Comparison of ENCODE assay signal across 12 cellular contexts in genomic region chr4:119026662-119027444, GRCh38.
DNase-seq lines count a peak whose midpoint lies in the region; ATAC-seq and TF ChIP-seq lines count a peak whose summit lies in the region.
"Had no signal": no experiment of that assay in that cellular context is flagged by ENCODE, and none has a peak within 500 bp of the region (broad histone marks: within the 10 kb centered on the region; RNA-seq: fewer than 3 reads in every experiment).

No MANE protein-coding gene starts in this region.

- H3K27ac ChIP-seq in SK-N-SH (ENCODE audit: low read depth in 2 of 2, low read length in 1 of 2) (peak overlapping the region in 1 of 2 experiments; percentile 6; a peak in 1 of 4 replicates), fibroblast of lung (ENCODE audit: insufficient read depth, low read length) (peak overlapping the region; percentile 83), vagina (peak overlapping the region; percentile 93)

- peaks cover 39% of the 10 kb centered on the region for H3K4me1 Mint-ChIP-seq in nephron

- TF ChIP-seq CTCF in SK-N-SH (IDR thresholded peaks at IDR 0.05) (no peak), fibroblast of lung (conservative IDR thresholded peaks at IDR 0.05 in 1 of 2, IDR thresholded peaks at IDR 0.05 in 1 of 2; ENCODE audit: low read depth in 1 of 2, low read length in 2 of 2) (no peak), nephron (IDR thresholded peaks at IDR 0.05; ENCODE audit: unreplicated experiment in 3 of 3) (no peak), vagina (IDR thresholded peaks at IDR 0.05) (no peak)

- H3K4me2 ChIP-seq in SK-N-SH (no peak overlapping the region), fibroblast of lung (ENCODE audit: extremely low read depth, insufficient read depth, low read length) (peak overlapping the region; percentile 79)

- POLR2A ChIA-PET in SK-N-SH (lab: Yijun Ruan, JAX), result no interaction called here

- peak overlapping the region; percentile 44 to 75 (median 67) for H3K27ac Mint-ChIP-seq in nephron

- peak in 1 of 2 donors; percentile 30 for TF ChIP-seq POLR2A in vagina (IDR thresholded peaks at IDR 0.05)

- TF ChIP-seq RAD21 in SK-N-SH (IDR thresholded peaks at IDR 0.05; ENCODE audit: low read length), result no peak

- H3K4me3 Mint-ChIP-seq in nephron, result peak overlapping the region; percentile 22 to 89 (median 80)
- H3K4me3 Mint-ChIP-seq: IgD-negative memory B cell had no signal

- H3K9me2 ChIP-seq in SK-N-SH, result peaks cover 4% of the 10 kb centered on the region; the same call in 1 of the 2 replicates

- H3F3A ChIP-seq in SK-N-SH (replicated peaks; ENCODE audit: insufficient read depth), result peaks cover 11% of the 10 kb centered on the region

- WGBS in SK-N-SH (ENCODE audit: low lambda C conversion rate), result 87% methylated on average over 22 of the region's 22 CpGs

- no peaks in the 10 kb centered on the region for H3K9me3 Mint-ChIP-seq in nephron

- ATAC-seq in SK-N-SH treated with all-trans-retinoic acid at 6 μM for 48 hours, result peak; percentile 15; the same call in 2 of the 3 replicates
- no peak for ATAC-seq in GM21360 (IDR thresholded peaks at IDR 0.05; ENCODE audit: unreplicated experiment)
- no peak for ATAC-seq in GM21390 (IDR thresholded peaks at IDR 0.05; ENCODE audit: unreplicated experiment)
- ATAC-seq in stimulated activated naive CD8-positive, alpha-beta T cell treated with anti-CD3 and anti-CD28 coated beads, Interleukin-15, Interleukin-2, amounts not matched to agents 100 U/mL and 50 U/mL, for 24 hours, result no peak

- H3K4me1 ChIP-seq in SK-N-SH (ENCODE audit: control insufficient read depth in 1 of 2, insufficient read depth in 2 of 2, low read depth in 1 of 2, low read length in 1 of 2) (peaks cover 0 to 24% of the 10 kb centered on the region in 2 experiments; a peak in 3 of 4 replicates), fibroblast of lung (ENCODE audit: control insufficient read depth, extremely low read depth, insufficient read depth, low read length) (peaks cover 11% of the 10 kb centered on the region), vagina (peaks cover 36% of the 10 kb centered on the region)

- no peaks in the 10 kb centered on the region for H3K27me3 Mint-ChIP-seq in nephron (ENCODE audit: low read depth)
- H3K27me3 Mint-ChIP-seq: IgD-negative memory B cell had no signal

- H3K4me3 ChIP-seq in SK-N-SH (ENCODE audit: low read depth in 2 of 2, low read length in 1 of 2) (no peak overlapping the region), fibroblast of lung (replicated peaks in 1 of 4; ENCODE audit: control extremely low read depth in 1 of 4, insufficient read depth in 1 of 4, low read depth in 3 of 4, low read length in 4 of 4) (peak overlapping the region in 3 of 4 experiments; percentile 42 to 60 (median 51)), vagina (peak overlapping the region; percentile 28 to 38)

- H3K9ac ChIP-seq in SK-N-SH (no peak overlapping the region), fibroblast of lung (ENCODE audit: insufficient read depth, low read length) (peak overlapping the region; percentile 29)

- H3K27me3 ChIP-seq in SK-N-SH (ENCODE audit: insufficient read depth) (no peaks in the 10 kb centered on the region), fibroblast of lung (ENCODE audit: control insufficient read depth, insufficient read depth, low read length) (no peaks in the 10 kb centered on the region), vagina (no peaks in the 10 kb centered on the region)

- DNase-seq in SK-N-SH, result no peak
- DNase-seq in fibroblast of lung (ENCODE audit: low read depth in 2 of 2), result no peak
- DNase-seq in vagina (ENCODE audit: extremely low spot score in 2 of 2), result peak in 1 of 2 donors; percentile 91
- no peak for DNase-seq in stimulated activated naive CD8-positive, alpha-beta T cell treated with anti-CD3 and anti-CD28 coated beads, Interleukin-15, Interleukin-2, amounts not matched to agents 100 U/mL and 50 U/mL, for 24 hours
- DNase-seq: activated CD4-positive, alpha-beta T cell treated with anti-CD3 and anti-CD28 coated beads for 48 hours; NK-92 treated with Interleukin-12 subunit alpha and Interleukin-12 subunit beta, amount 100 ng/mL, for 24 hours; stimulated activated CD4-positive, alpha-beta T cell treated with anti-CD3 and anti-CD28 coated beads, Interleukin-2, amount 100 ng/mL, for 48 hours had no signal

- peaks cover 16% of the 10 kb centered on the region for H3K36me3 Mint-ChIP-seq in nephron (ENCODE audit: low read depth)

- no peak for TF ChIP-seq EP300 in SK-N-SH (IDR thresholded peaks at IDR 0.05; ENCODE audit: borderline replicate concordance in 1 of 2, low read depth in 1 of 2, low read length in 1 of 2)

- no peak overlapping the region for H2AFZ ChIP-seq in SK-N-SH (ENCODE audit: low read depth)
- peak overlapping the region; percentile 60 for H2AFZ ChIP-seq in fibroblast of lung (ENCODE audit: low read length)

- H3K79me2 ChIP-seq in SK-N-SH (ENCODE audit: insufficient read depth) (no peaks in the 10 kb centered on the region), fibroblast of lung (ENCODE audit: control insufficient read depth, insufficient read depth, low read length) (peaks cover 9% of the 10 kb centered on the region)

- H3K9me3 ChIP-seq in SK-N-SH (no peaks in the 10 kb centered on the region), fibroblast of lung (ENCODE audit: control insufficient read depth, insufficient read depth, low read depth, low read length) (no peaks in the 10 kb centered on the region), vagina (no peaks in the 10 kb centered on the region)

- no peaks in the 10 kb centered on the region for H4K20me1 ChIP-seq in SK-N-SH (ENCODE audit: insufficient read depth)
- H4K20me1 ChIP-seq in fibroblast of lung (ENCODE audit: control insufficient read depth, extremely low read depth, insufficient read depth, low read length), result no peaks in the 10 kb centered on the region

- intact Hi-C loops in vagina (cut with DNase I), result no loop called here

- CTCF ChIA-PET in SK-N-SH (lab: Yijun Ruan, JAX), result interaction anchor here (1.8 to 2.0 kb wide), 2 partner anchors 15 kb away, joined by 4 to 8 read pairs; no protein-coding TSS in a partner anchor

- H3K36me3 ChIP-seq in SK-N-SH (replicated peaks in 1 of 2; ENCODE audit: control insufficient read depth in 1 of 2, insufficient read depth in 2 of 2, low read length in 1 of 2), result peaks cover 0 to 83% of the 10 kb centered on the region in 2 experiments
- peaks cover 3% of the 10 kb centered on the region for H3K36me3 ChIP-seq in fibroblast of lung (ENCODE audit: control insufficient read depth, insufficient read depth, low read length)
- peaks cover 0 to 16% of the 10 kb centered on the region in 2 donors for H3K36me3 ChIP-seq in vagina

TF ChIP-seq in SK-N-SH treated with all-trans-retinoic acid at 6 μM for 48 hours, 23 proteins besides CTCF, POLR2A, EP300 and RAD21 (continues in another document):
- TF ChIP-seq ISL1 (CRISPR knock-in tag; IDR thresholded peaks at IDR 0.05), result no peak
- no peak for TF ChIP-seq PPARA (CRISPR knock-in tag; IDR thresholded peaks at IDR 0.05; ENCODE audit: borderline replicate concordance)
- TF ChIP-seq CSRNP3 (CRISPR knock-in tag; IDR thresholded peaks at IDR 0.05), result no peak
- TF ChIP-seq BACH2 (CRISPR knock-in tag; IDR thresholded peaks at IDR 0.05; ENCODE audit: borderline replicate concordance), result no peak

TF ChIP-seq in SK-N-SH, 30 proteins besides CTCF, POLR2A, EP300 and RAD21:
- TF ChIP-seq JUND (IDR thresholded peaks at IDR 0.05), result no peak
- TF ChIP-seq SMC3 (IDR thresholded peaks at IDR 0.05; ENCODE audit: low read depth, low read length), result no peak
- no peak for TF ChIP-seq TCF12 (IDR thresholded peaks at IDR 0.05)
- no peak for TF ChIP-seq RXRA (IDR thresholded peaks at IDR 0.05; ENCODE audit: borderline replicate concordance, low read depth)
- TF ChIP-seq REST (IDR thresholded peaks at IDR 0.05; ENCODE audit: low read depth, low read length), result no peak
- no peak for TF ChIP-seq NFIC (IDR thresholded peaks at IDR 0.05; ENCODE audit: borderline replicate concordance)

Comparison
In these comparisons a context has a peak if more than half of its experiments do, and no peak if none do; other contexts are left out.
1. H3K4me3 ChIP-seq: peak in fibroblast of lung (3 of 4) and vagina (2 of 2); none in SK-N-SH (0 of 2).